ENCODE assay signal across 14 cellular contexts in genomic region chr11:77559686-77560425, GRCh38. TPM values are rescaled to one million over a fixed set of nuclear protein-coding genes. Genes with fewer than 3 reads are reported as not detected.
DNase-seq lines count a peak whose midpoint lies in the region; ATAC-seq, FAIRE-seq and TF ChIP-seq lines count a peak whose summit lies in the region.
"Had no signal": no experiment of that assay in that cellular context is flagged by ENCODE, and none has a peak within 500 bp of the region (broad histone marks: within the 10 kb centered on the region; RNA-seq: fewer than 3 reads in every experiment).

No MANE protein-coding gene starts in this region.

- H3K27ac ChIP-seq in mesenchymal stem cell (ENCODE audit: low read length, poor library complexity, severe bottlenecking) (no peak overlapping the region), Karpas-422 (ENCODE audit: low read length) (no peak overlapping the region)

- H3K79me2 ChIP-seq in Karpas-422 (ENCODE audit: low read length): no peaks in the 10 kb centered on the region

- H3K36me3 ChIP-seq in MG63 (no peaks in the 10 kb centered on the region), bronchial epithelial cell (ENCODE audit: control insufficient read depth, insufficient read depth, low read length) (no peaks in the 10 kb centered on the region), mesenchymal stem cell (ENCODE audit: control insufficient read depth in 1 of 2, insufficient read depth in 2 of 2, low read depth in 1 of 2, low read length in 2 of 2) (no peaks in the 10 kb centered on the region), Karpas-422 (ENCODE audit: insufficient read depth, low read length) (no peaks in the 10 kb centered on the region)

- no peak for ATAC-seq in HG02973 (IDR thresholded peaks at IDR 0.05; ENCODE audit: unreplicated experiment)
- ATAC-seq: activated CD4-positive, CD25-positive, alpha-beta regulatory T cell treated with anti-CD3 and anti-CD28 coated beads, Interleukin-2, amount 50 U/mL, for 24 hours had no signal

- H3K18ac ChIP-seq in mesenchymal stem cell (ENCODE audit: low read depth in 1 of 2, low read length in 2 of 2): peak overlapping the region in 1 of 2 experiments; percentile 1

- no peak overlapping the region for H3K14ac ChIP-seq in mesenchymal stem cell (ENCODE audit: low read length in 2 of 2)

- no peak for TF ChIP-seq CTCF in bronchial epithelial cell (IDR thresholded peaks at IDR 0.05; ENCODE audit: insufficient read depth, low read length, severe bottlenecking)

- H2AK5ac ChIP-seq in mesenchymal stem cell (ENCODE audit: low read length, severe bottlenecking): no peak overlapping the region

- WGBS in mesenchymal stem cell: 100% methylated on average over 4 of the region's 6 CpGs

- H3K9me3 ChIP-seq in MG63 (peaks cover 19% of the 10 kb centered on the region), mesenchymal stem cell (ENCODE audit: control insufficient read depth, low read length) (peaks cover 8% of the 10 kb centered on the region), Karpas-422 (ENCODE audit: low read length) (no peaks in the 10 kb centered on the region)

- H3K4me2 ChIP-seq in mesenchymal stem cell (ENCODE audit: low read length, poor library complexity, severe bottlenecking) (no peak overlapping the region), Karpas-422 (ENCODE audit: low read depth, low read length, poor library complexity, severe bottlenecking) (no peak overlapping the region)

- no peak overlapping the region for H4K91ac ChIP-seq in mesenchymal stem cell (ENCODE audit: low read length)

- no peak overlapping the region for H2BK12ac ChIP-seq in mesenchymal stem cell (ENCODE audit: low read length in 2 of 2)

- H3K9ac ChIP-seq in mesenchymal stem cell (ENCODE audit: low read length): peak overlapping the region; percentile 59
- no peak overlapping the region for H3K9ac ChIP-seq in Karpas-422 (ENCODE audit: low read length)

- H2BK15ac ChIP-seq in mesenchymal stem cell (ENCODE audit: low read depth, poor library complexity, severe bottlenecking): no peak overlapping the region

- H2AFZ ChIP-seq in mesenchymal stem cell (ENCODE audit: low read depth, low read length) (no peak overlapping the region), Karpas-422 (ENCODE audit: low read length) (no peak overlapping the region)

- H3K27me3 ChIP-seq in MG63 (no peaks in the 10 kb centered on the region), bronchial epithelial cell (ENCODE audit: control insufficient read depth, insufficient read depth, low read length) (no peaks in the 10 kb centered on the region), mesenchymal stem cell (ENCODE audit: control insufficient read depth in 1 of 2, insufficient read depth in 1 of 2, low read length in 2 of 2) (no peaks in the 10 kb centered on the region), Karpas-422 (ENCODE audit: low read length) (no peaks in the 10 kb centered on the region)

- H4K20me1 ChIP-seq in Karpas-422 (ENCODE audit: insufficient read depth, low read depth, low read length): no peaks in the 10 kb centered on the region

- H3K79me1 ChIP-seq in mesenchymal stem cell (replicated peaks; ENCODE audit: low read length, poor library complexity, severe bottlenecking): no peaks in the 10 kb centered on the region

- no peaks in the 10 kb centered on the region for H3K9me2 ChIP-seq in Karpas-422 (replicated peaks; ENCODE audit: insufficient read depth, low read length)

- H4K8ac ChIP-seq in mesenchymal stem cell (ENCODE audit: low read length): no peak overlapping the region

- H3K4me1 ChIP-seq in mesenchymal stem cell (ENCODE audit: control insufficient read depth, insufficient read depth, low read depth, low read length) (peaks cover 4% of the 10 kb centered on the region), Karpas-422 (ENCODE audit: low read length) (no peaks in the 10 kb centered on the region; the same call in none of the 2 replicates)

- H3K4me3 ChIP-seq in MG63 (no peak overlapping the region), bronchial epithelial cell (ENCODE audit: low read depth, low read length) (no peak overlapping the region), mesenchymal stem cell (ENCODE audit: insufficient read depth in 1 of 2, low read depth in 1 of 2, low read length in 2 of 2) (no peak overlapping the region), Karpas-422 (ENCODE audit: low read length) (no peak overlapping the region)

- DNase-seq in Daoy (ENCODE audit: low read depth): peak; percentile 42
- peak; percentile 25 for DNase-seq in MG63
- peak; percentile 95 for DNase-seq in bronchial epithelial cell (ENCODE audit: low read depth)
- peak; percentile 72 for DNase-seq in mesenchymal stem cell
- DNase-seq in GOT3 (lab: John Stamatoyannopoulos, UW): no peak
- DNase-seq in NCI-H524 (lab: John Stamatoyannopoulos, UW): no peak
- no peak for DNase-seq in Karpas-422
- DNase-seq: activated naive CD4-positive, alpha-beta T cell treated with Interleukin-2 at 50 U/mL for 16 hours; DMS 273 treated with DMSO at 0.1 percent for 48 hours; KG1; NCI-H2171 treated with DMSO at 0.1 percent for 48 hours; stimulated activated CD4-positive, alpha-beta T cell treated with anti-CD3 and anti-CD28 coated beads, Interleukin-4, amount 100 ng/mL, for 1 hour had no signal

- H3K4ac ChIP-seq in mesenchymal stem cell (ENCODE audit: low read depth in 1 of 2, low read length in 2 of 2): no peak overlapping the region

- no peak overlapping the region for H3K23ac ChIP-seq in mesenchymal stem cell (ENCODE audit: low read length in 2 of 2)

- H2BK120ac ChIP-seq in mesenchymal stem cell (ENCODE audit: low read depth, low read length): no peak overlapping the region

- no peak overlapping the region for H2BK5ac ChIP-seq in mesenchymal stem cell (ENCODE audit: low read depth, low read length, poor library complexity, severe bottlenecking)

- no peak for FAIRE-seq in bronchial epithelial cell (lab: Jason Lieb, UNC)

RNA-seq across cellular contexts. Expression of gene AQP11, which starts 29.9 kb away (rescaled TPM):
- total RNA-seq in Daoy (2014; rRNA removed; shearing (Covaris generic)): 0.06 and 0.23 TPM in 2 replicates
- total RNA-seq in MG63 (2014; rRNA removed; shearing (Covaris generic); ENCODE audit: low replicate concordance): not detected in 2 replicates
- total RNA-seq in bronchial epithelial cell: 0.26 and 0.53 TPM in 2 replicates
- polyA plus RNA-seq in mesenchymal stem cell (2013, experiment 1 of 2): 0.40 TPM
- polyA plus RNA-seq in mesenchymal stem cell (2013, experiment 2 of 2): 0.38 TPM
- total RNA-seq in Karpas-422 (2014; rRNA removed; shearing (Covaris generic); ENCODE audit: low replicate concordance): 1.3 and 1.9 TPM in 2 replicates

Comparison
In these comparisons a context has a peak if more than half of its experiments do, and no peak if none do; other contexts are left out.
1. DNase-seq: peak in Daoy (single experiment), MG63 (single experiment), bronchial epithelial cell (single experiment) and mesenchymal stem cell (single experiment); none in GOT3 (single experiment), NCI-H524 (0 of 2) and Karpas-422 (single experiment).